ENCODE assay signal across 8 cellular contexts in genomic region chr5:88729476-88730182, GRCh38.
DNase-seq lines count a peak whose midpoint lies in the region; ATAC-seq and TF ChIP-seq lines count a peak whose summit lies in the region.

No MANE protein-coding gene starts in this region.

- H3K79me2 ChIP-seq in GM23338 (replicated peaks; ENCODE audit: insufficient read depth) (no peaks in the 10 kb centered on the region), MM.1S (ENCODE audit: low read length) (peaks cover 96% of the 10 kb centered on the region)

- no peaks in the 10 kb centered on the region for H3K9me3 Mint-ChIP-seq in GM23338
- peaks cover 3% of the 10 kb centered on the region for H3K9me3 Mint-ChIP-seq in glutamatergic neuron (ENCODE audit: unreplicated experiment)

- H3K4me3 ChIP-seq in GM23338 (no peak overlapping the region), MM.1S (ENCODE audit: low read length) (no peak overlapping the region), psoas muscle (no peak overlapping the region)

- H3K36me3 Mint-ChIP-seq in GM23338 (ENCODE audit: low read depth), result no peaks in the 10 kb centered on the region
- H3K36me3 Mint-ChIP-seq in glutamatergic neuron (ENCODE audit: unreplicated experiment), result no peaks in the 10 kb centered on the region

- no peaks in the 10 kb centered on the region for H3K9me2 ChIP-seq in GM23338 (ENCODE audit: insufficient read depth)
- H3K9me2 ChIP-seq in MM.1S (replicated peaks; ENCODE audit: insufficient read depth, low read length), result no peaks in the 10 kb centered on the region

- peaks cover 4% of the 10 kb centered on the region for H3K27me3 Mint-ChIP-seq in GM23338 (ENCODE audit: insufficient read depth, low read depth, poor library complexity)
- H3K27me3 Mint-ChIP-seq in glutamatergic neuron (ENCODE audit: unreplicated experiment), result no peaks in the 10 kb centered on the region

- H3K36me3 ChIP-seq in GM23338 (ENCODE audit: insufficient read depth) (no peaks in the 10 kb centered on the region), MM.1S (replicated peaks; ENCODE audit: insufficient read depth, low read length) (peaks cover 32% of the 10 kb centered on the region), psoas muscle (ENCODE audit: insufficient read depth in 1 of 2, low read depth in 1 of 2) (peaks cover 8 to 74% of the 10 kb centered on the region in 2 donors)

- DNase-seq in DMS153 (lab: John Stamatoyannopoulos, UW) (peak; percentile 55), GM23338 (ENCODE audit: low spot score) (peak; percentile 90), MM.1S (peak; percentile 74), SHP77 treated with DMSO at 0.1 percent for 48 hours (lab: John Stamatoyannopoulos, UW) (peak; percentile 75), glutamatergic neuron (peak; percentile 46), psoas muscle (peak in 1 of 2 donors; percentile 24)
- DNase-seq in activated naive CD4-positive, alpha-beta T cell treated with anti-CD3 and anti-CD28 coated beads, Interleukin-2, amount 50 U/mL, for 16 hours, result peak; percentile 48

- H3K27ac Mint-ChIP-seq in GM23338 (no peak overlapping the region), glutamatergic neuron (ENCODE audit: unreplicated experiment) (no peak overlapping the region)

- TF ChIP-seq CTCF in GM23338 (conservative IDR thresholded peaks at IDR 0.05; ENCODE audit: low read depth in 2 of 2) (peak; percentile 85 to 96), MM.1S (IDR thresholded peaks at IDR 0.05; ENCODE audit: low read length) (peak; percentile 77), glutamatergic neuron (IDR thresholded peaks at IDR 0.05; ENCODE audit: partially characterized antibody, unreplicated experiment) (peak; percentile 92), psoas muscle (IDR thresholded peaks at IDR 0.05) (peak; percentile 90)

- no peak overlapping the region for H3K9ac ChIP-seq in MM.1S (ENCODE audit: low read length)

- H3K4me1 ChIP-seq in GM23338 (ENCODE audit: insufficient read depth) (peaks cover 4% of the 10 kb centered on the region; the same call in 1 of the 2 replicates), MM.1S (ENCODE audit: low read length) (peaks cover 21% of the 10 kb centered on the region), psoas muscle (peaks cover 42% of the 10 kb centered on the region)

- H3K27me3 ChIP-seq in GM23338 (ENCODE audit: insufficient read depth) (no peaks in the 10 kb centered on the region), MM.1S (replicated peaks; ENCODE audit: insufficient read depth, low read length) (no peaks in the 10 kb centered on the region), psoas muscle (ENCODE audit: insufficient read depth in 3 of 3, low read length in 2 of 3) (no peaks in the 10 kb centered on the region)

- H3K9me3 ChIP-seq in MM.1S (replicated peaks; ENCODE audit: insufficient read depth, low read length) (no peaks in the 10 kb centered on the region), psoas muscle (no peaks in the 10 kb centered on the region)

- H2AFZ ChIP-seq in GM23338 (no peak overlapping the region), MM.1S (ENCODE audit: low read length) (no peak overlapping the region)

- H3K4me1 Mint-ChIP-seq in GM23338 (peaks cover 17% of the 10 kb centered on the region), glutamatergic neuron (ENCODE audit: low read depth, unreplicated experiment) (peaks cover 28% of the 10 kb centered on the region)

- 24 to 53% (median 31%) methylated on average over 1 of the region's 1 CpG for WGBS in psoas muscle, 3 donors

- intact Hi-C loops in psoas muscle (cut with DNase I), result loop anchor here (1.0 to 10.0 kb wide), 4 partner anchors 153 to 1535 kb away; partner anchors contain the start of gene MEF2C (in 1 of the 2)

- peak; percentile 90 for ATAC-seq in GM23338
- peak; percentile 66 to 86 (median 79) for ATAC-seq in psoas muscle
- ATAC-seq in GM19328 (IDR thresholded peaks at IDR 0.05; ENCODE audit: unreplicated experiment), result no peak

- H3K4me3 Mint-ChIP-seq in GM23338 (no peak overlapping the region), glutamatergic neuron (ENCODE audit: unreplicated experiment) (no peak overlapping the region)

- 0 out of 2 replicates have a peak, but pooled peaks cover 3% of the 10 kb centered on the region for H3F3A ChIP-seq in GM23338 (replicated peaks; ENCODE audit: low read depth)
- H3F3A ChIP-seq in MM.1S (ENCODE audit: insufficient read depth, low read length), result peaks cover 55% of the 10 kb centered on the region

- H3K4me2 ChIP-seq in GM23338 (no peak overlapping the region), MM.1S (ENCODE audit: low read depth, low read length) (no peak overlapping the region)

- H4K20me1 ChIP-seq in GM23338 (replicated peaks; ENCODE audit: insufficient read depth) (no peaks in the 10 kb centered on the region), MM.1S (ENCODE audit: insufficient read depth, low read length) (peaks cover 7% of the 10 kb centered on the region; the same call in 1 of the 2 replicates)

- no peak overlapping the region for H3K27ac ChIP-seq in GM23338 (ENCODE audit: low read depth)
- H3K27ac ChIP-seq in MM.1S (ENCODE audit: low read length), result peak overlapping the region; percentile 11; the same call in 1 of the 2 replicates
- peak overlapping the region; percentile 71 for H3K27ac ChIP-seq in psoas muscle

TF ChIP-seq in GM23338, 12 proteins besides CTCF, POLR2A, EP300 and RAD21 (continues in another document):
- TF ChIP-seq EZH2 (IDR thresholded peaks at IDR 0.05; ENCODE audit: low read depth, unreplicated experiment) (no peak), JUNB (IDR thresholded peaks at IDR 0.05; ENCODE audit: unreplicated experiment) (no peak), ZNF114 (CRISPR knock-in tag; IDR thresholded peaks at IDR 0.05) (no peak), POLR2AphosphoS5 (IDR thresholded peaks at IDR 0.05; ENCODE audit: low read depth) (no peak), NANOG (IDR thresholded peaks at IDR 0.05; ENCODE audit: borderline replicate concordance) (no peak)
- TF ChIP-seq, protein P1, sequence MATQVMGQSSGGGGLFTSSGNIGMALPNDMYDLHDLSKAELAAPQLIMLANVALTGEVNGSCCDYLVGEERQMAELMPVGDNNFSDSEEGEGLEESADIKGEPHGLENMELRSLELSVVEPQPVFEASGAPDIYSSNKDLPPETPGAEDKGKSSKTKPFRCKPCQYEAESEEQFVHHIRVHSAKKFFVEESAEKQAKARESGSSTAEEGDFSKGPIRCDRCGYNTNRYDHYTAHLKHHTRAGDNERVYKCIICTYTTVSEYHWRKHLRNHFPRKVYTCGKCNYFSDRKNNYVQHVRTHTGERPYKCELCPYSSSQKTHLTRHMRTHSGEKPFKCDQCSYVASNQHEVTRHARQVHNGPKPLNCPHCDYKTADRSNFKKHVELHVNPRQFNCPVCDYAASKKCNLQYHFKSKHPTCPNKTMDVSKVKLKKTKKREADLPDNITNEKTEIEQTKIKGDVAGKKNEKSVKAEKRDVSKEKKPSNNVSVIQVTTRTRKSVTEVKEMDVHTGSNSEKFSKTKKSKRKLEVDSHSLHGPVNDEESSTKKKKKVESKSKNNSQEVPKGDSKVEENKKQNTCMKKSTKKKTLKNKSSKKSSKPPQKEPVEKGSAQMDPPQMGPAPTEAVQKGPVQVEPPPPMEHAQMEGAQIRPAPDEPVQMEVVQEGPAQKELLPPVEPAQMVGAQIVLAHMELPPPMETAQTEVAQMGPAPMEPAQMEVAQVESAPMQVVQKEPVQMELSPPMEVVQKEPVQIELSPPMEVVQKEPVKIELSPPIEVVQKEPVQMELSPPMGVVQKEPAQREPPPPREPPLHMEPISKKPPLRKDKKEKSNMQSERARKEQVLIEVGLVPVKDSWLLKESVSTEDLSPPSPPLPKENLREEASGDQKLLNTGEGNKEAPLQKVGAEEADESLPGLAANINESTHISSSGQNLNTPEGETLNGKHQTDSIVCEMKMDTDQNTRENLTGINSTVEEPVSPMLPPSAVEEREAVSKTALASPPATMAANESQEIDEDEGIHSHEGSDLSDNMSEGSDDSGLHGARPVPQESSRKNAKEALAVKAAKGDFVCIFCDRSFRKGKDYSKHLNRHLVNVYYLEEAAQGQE (IDR thresholded peaks at IDR 0.05; ENCODE audit: unreplicated experiment), result no peak
